In the genomic region with DNA sequence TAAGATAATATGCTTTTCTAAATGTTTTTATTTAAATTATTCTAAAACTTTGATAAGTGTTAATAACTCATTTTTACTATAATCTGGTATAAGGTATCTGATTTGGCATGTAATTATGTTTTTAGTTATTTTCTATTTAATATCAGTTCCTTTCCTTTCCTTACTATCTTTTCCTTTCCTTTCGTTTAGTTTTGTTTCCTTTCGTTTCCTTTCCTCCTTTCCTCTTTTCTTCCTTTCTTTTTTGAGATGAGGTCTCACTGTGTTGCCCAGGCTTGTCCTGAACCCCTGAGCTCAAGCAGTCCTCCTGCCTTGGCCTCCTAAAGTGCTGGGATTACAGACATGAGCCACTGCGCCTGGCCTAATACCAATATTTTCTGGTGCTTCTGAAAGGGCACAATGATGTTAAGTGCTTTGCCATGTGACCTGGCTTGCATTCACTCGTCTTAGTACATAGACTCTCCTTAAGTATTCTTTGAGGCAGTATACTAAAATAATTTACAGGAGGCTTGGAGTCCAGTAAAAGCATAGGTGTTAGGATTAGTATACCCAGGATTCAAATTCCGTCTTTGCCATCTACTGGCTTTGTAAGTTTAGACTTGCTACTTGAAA, we compare ENCODE assay signal across 13 cellular contexts. TPM values are rescaled to one million over a fixed set of nuclear protein-coding genes. Genes with fewer than 3 reads are reported as not detected.
A peak's percentile ranks its signal among the peaks of the same experiment; 100 is the strongest.
DNase-seq lines count a peak whose midpoint lies in the region; TF ChIP-seq lines count a peak whose summit lies in the region.
"Had no signal": no experiment of that assay in that cellular context is flagged by ENCODE, and none has a peak within 500 bp of the region (broad histone marks: within the 10 kb centered on the region; RNA-seq: fewer than 3 reads in every experiment).

No MANE protein-coding gene starts in this region.

- no peak overlapping the region for H2BK5ac ChIP-seq in mesendoderm (ENCODE audit: low read length)

- no peak overlapping the region for H4K5ac ChIP-seq in mesendoderm (ENCODE audit: low read length)

- H3K27ac ChIP-seq in SJSA1: peak overlapping the region; percentile 1; the same call in 1 of the 2 replicates
- peak overlapping the region; percentile 90 for H3K27ac ChIP-seq in epithelial cell of prostate
- H3K27ac ChIP-seq in stomach: peak overlapping the region in 3 of 5 donors; percentile 54 to 65 (median 61)
- no peak overlapping the region for H3K27ac ChIP-seq in mesendoderm (ENCODE audit: low read depth, low read length)

- H3K4me1 Mint-ChIP-seq in activated naive CD4-positive, alpha-beta T cell treated with anti-CD3 and anti-CD28 coated beads for 36 hours (ENCODE audit: low read depth): peaks cover 63% of the 10 kb centered on the region

- no peak overlapping the region for H2AK5ac ChIP-seq in mesendoderm (ENCODE audit: low read length)

- H3K23ac ChIP-seq in mesendoderm (ENCODE audit: low read length): no peak overlapping the region

- no peak overlapping the region for H3K9ac ChIP-seq in mesendoderm (ENCODE audit: low read length)

- no peak for TF ChIP-seq CTCF in stomach (IDR thresholded peaks at IDR 0.05)

- H3K36me3 Mint-ChIP-seq in activated naive CD4-positive, alpha-beta T cell treated with anti-CD3 and anti-CD28 coated beads for 36 hours (ENCODE audit: low read depth): peaks cover 31% of the 10 kb centered on the region

- TF ChIP-seq POLR2A in stomach (IDR thresholded peaks at IDR 0.05): no peak

- DNase-seq in activated naive CD4-positive, alpha-beta T cell treated with anti-CD3 and anti-CD28 coated beads for 36 hours: no peak
- DNase-seq in activated naive CD4-positive, alpha-beta T cell treated with anti-CD3 and anti-CD28 coated beads, Interleukin-2, amount 50 U/mL, for 16 hours: no peak
- DNase-seq in SJSA1 (ENCODE audit: low read depth in 1 of 2, low spot score in 2 of 2) (no peak), epithelial cell of prostate (ENCODE audit: low read depth, low spot score) (no peak), stomach (no peak), SW480 (ENCODE audit: low spot score) (no peak), NCI-H526 (lab: John Stamatoyannopoulos, UW) (no peak), mesendoderm (no peak)
- DNase-seq: AML-193; effector memory CD4-positive, alpha-beta T cell; hypothalamus; NCI-H146; NK-92 treated with Interleukin-12 subunit alpha and Interleukin-12 subunit beta, amount 100 ng/mL, for 24 hours had no signal

- peaks cover 4% of the 10 kb centered on the region for H3K79me2 ChIP-seq in mesendoderm (ENCODE audit: control insufficient read depth, insufficient read depth, low read length)

- no peak overlapping the region for H3K18ac ChIP-seq in mesendoderm (ENCODE audit: low read length)

- no peak overlapping the region for H4K8ac ChIP-seq in mesendoderm (ENCODE audit: low read depth, low read length)

- H3K36me3 ChIP-seq in SJSA1 (peaks cover 57% of the 10 kb centered on the region), stomach (peaks cover 5 to 53% (median 30%) of the 10 kb centered on the region in 4 donors), mesendoderm (ENCODE audit: control insufficient read depth, insufficient read depth, low read length) (no peaks in the 10 kb centered on the region)

- H3K4me3 Mint-ChIP-seq in activated naive CD4-positive, alpha-beta T cell treated with anti-CD3 and anti-CD28 coated beads for 36 hours: no peak overlapping the region

- H2BK120ac ChIP-seq in mesendoderm (ENCODE audit: low read depth, low read length): no peak overlapping the region

- no peak overlapping the region for H3K4me3 ChIP-seq in SJSA1
- H3K4me3 ChIP-seq in stomach: no peak overlapping the region
- H3K4me3 ChIP-seq in mesendoderm (ENCODE audit: low read length): no peak overlapping the region

- H2BK15ac ChIP-seq in mesendoderm (replicated peaks; ENCODE audit: low read depth): no peak overlapping the region

- intact Hi-C loops in activated naive CD4-positive, alpha-beta T cell treated with anti-CD3 and anti-CD28 coated beads for 36 hours (cut with micrococcal nuclease): no loop called here
- intact Hi-C loops in stomach (cut with DNase I; ENCODE audit: low total_unique reads): no loop called here

- H3K4ac ChIP-seq in mesendoderm (ENCODE audit: low read depth, low read length): no peak overlapping the region

- H3K27ac Mint-ChIP-seq in activated naive CD4-positive, alpha-beta T cell treated with anti-CD3 and anti-CD28 coated beads for 36 hours: peak overlapping the region; percentile 62

- peaks cover 4% of the 10 kb centered on the region for H3K79me1 ChIP-seq in mesendoderm (ENCODE audit: low read length)

- CTCF ChIA-PET in activated naive CD4-positive, alpha-beta T cell treated with anti-CD3 and anti-CD28 coated beads for 36 hours (lab: Charles Lee): interaction anchor here (0.7 to 1.6 kb wide), 2 partner anchors 13 to 58 kb away, joined by 3 read pairs; no protein-coding TSS in a partner anchor

- TF ChIP-seq EP300 in stomach (IDR thresholded peaks at IDR 0.05): no peak

- H3K27me3 ChIP-seq in SJSA1 (replicated peaks): no peaks in the 10 kb centered on the region
- H3K27me3 ChIP-seq in stomach: no peaks in the 10 kb centered on the region
- H3K27me3 ChIP-seq in mesendoderm (ENCODE audit: insufficient read depth, low read length, poor library complexity): no peaks in the 10 kb centered on the region

- H3K9me3 Mint-ChIP-seq in activated naive CD4-positive, alpha-beta T cell treated with anti-CD3 and anti-CD28 coated beads for 36 hours: no peaks in the 10 kb centered on the region

- no peak overlapping the region for H3K4me2 ChIP-seq in mesendoderm (ENCODE audit: low read length)

- H3K4me1 ChIP-seq in SJSA1 (replicated peaks) (peaks cover 29% of the 10 kb centered on the region), stomach (peaks cover 13 to 93% (median 47%) of the 10 kb centered on the region in 4 donors), mesendoderm (ENCODE audit: control insufficient read depth, low read depth, low read length) (no peaks in the 10 kb centered on the region)

- no peak overlapping the region for H3K56ac ChIP-seq in mesendoderm (ENCODE audit: low read length)

- WGBS in stomach, 5 donors: 74 to 84% (median 81%) methylated on average over 5 of the region's 5 CpGs
- WGBS in mesendoderm (ENCODE audit: extremely low coverage, insufficient coverage, low lambda C conversion rate): no CpG with 5 or more reads among the region's 5 CpGs

- H3K9me3 ChIP-seq in SJSA1 (replicated peaks): no peaks in the 10 kb centered on the region
- H3K9me3 ChIP-seq in stomach: no peaks in the 10 kb centered on the region

- no peaks in the 10 kb centered on the region for H3K27me3 Mint-ChIP-seq in activated naive CD4-positive, alpha-beta T cell treated with anti-CD3 and anti-CD28 coated beads for 36 hours (ENCODE audit: low read depth)

RNA-seq across cellular contexts. Expression of a gene that starts 18.7 kb away (rescaled TPM):
- total RNA-seq in activated naive CD4-positive, alpha-beta T cell treated with anti-CD3 and anti-CD28 coated beads for 36 hours: 10 to 100 TPM; 56.5 to 58.3 TPM
- 31.8 and 42.2 TPM in 2 replicates for total RNA-seq in SJSA1 (2014; rRNA removed; shearing (Covaris generic))
- 10 to 100 TPM in 4 of 5 donors, 1 to 10 TPM in 1; 6.4 to 57.6 (median 34.1) TPM for total RNA-seq in stomach
- polyA plus RNA-seq in stomach: 10 to 100 TPM; 11.0 to 25.1 (median 12.7) TPM
- polyA plus RNA-seq in mesendoderm (2013, experiment 1 of 2): 15.1 TPM
- polyA plus RNA-seq in mesendoderm (2013, experiment 2 of 2): 15.0 TPM

RNA-seq across cellular contexts. Expression of a gene that starts 18.8 kb away (rescaled TPM):
- total RNA-seq in activated naive CD4-positive, alpha-beta T cell treated with anti-CD3 and anti-CD28 coated beads for 36 hours: 1 to 10 TPM in 1 of 2 experiments, under 1 TPM in 1; 0.83 to 1.5 TPM
- 0.91 and 2.6 TPM in 2 replicates for total RNA-seq in SJSA1 (2014; rRNA removed; shearing (Covaris generic))
- total RNA-seq in stomach: 1 to 10 TPM in 4 of 5 donors, not detected in 1; 6.2 to 9.5 (median 8.0) TPM
- 1 to 10 TPM in 2 of 3 donors, under 1 TPM in 1; 0.44 to 2.4 (median 2.1) TPM for polyA plus RNA-seq in stomach
- polyA plus RNA-seq in mesendoderm (2013, experiment 1 of 2): 0.34 TPM
- polyA plus RNA-seq in mesendoderm (2013, experiment 2 of 2): 0.34 TPM
